Comparison of ENCODE assay signal across 9 cellular contexts in genomic region chr1:72284398-72285073, GRCh38. TPM values are rescaled to one million over a fixed set of nuclear protein-coding genes. Genes with fewer than 3 reads are reported as not detected.
DNase-seq lines count a peak whose midpoint lies in the region; TF ChIP-seq lines count a peak whose summit lies in the region.
"Had no signal": no experiment of that assay in that cellular context is flagged by ENCODE, and none has a peak within 500 bp of the region (broad histone marks: within the 10 kb centered on the region; RNA-seq: fewer than 3 reads in every experiment).

No MANE protein-coding gene starts in this region.

- H3K36me3 ChIP-seq in H7 (replicated peaks; ENCODE audit: control insufficient read depth, insufficient read depth, low read length): no peaks in the 10 kb centered on the region
- no peaks in the 10 kb centered on the region for H3K36me3 ChIP-seq in tibial artery

- H3K27me3 ChIP-seq in H7 (ENCODE audit: control insufficient read depth, insufficient read depth, low read length): peaks cover 30% of the 10 kb centered on the region
- no peaks in the 10 kb centered on the region for H3K27me3 ChIP-seq in tibial artery

- TF ChIP-seq CTCF in epithelial cell of esophagus (IDR thresholded peaks at IDR 0.05; ENCODE audit: insufficient read depth, low read depth, low read length, missing control alignments) (no peak), tibial artery (IDR thresholded peaks at IDR 0.05) (no peak)

- peaks cover 0 to 30% (median 5%) of the 10 kb centered on the region in 4 donors for H3K4me1 ChIP-seq in tibial artery

- DNase-seq in activated CD4-positive, alpha-beta T cell treated with anti-CD3 and anti-CD28 coated beads for 48 hours: peak; percentile 60
- no peak for DNase-seq in activated CD4-positive, alpha-beta T cell treated with anti-CD3 and anti-CD28 coated beads for 1 hour
- peak; percentile 34 for DNase-seq in H7
- DNase-seq in LHCN-M2 (ENCODE audit: low read depth): peak; percentile 89
- peak; percentile 30 to 73 for DNase-seq in SW 1271 (lab: John Stamatoyannopoulos, UW)
- peak; percentile 91 for DNase-seq in epithelial cell of esophagus (ENCODE audit: low read depth)
- DNase-seq in middle frontal gyrus (ENCODE audit: extremely low spot score, low spot score): peak; percentile 57
- peak; percentile 33 to 66 for DNase-seq in tibial artery

- H3K27ac ChIP-seq in tibial artery: peak overlapping the region; percentile 96 to 99

- peak overlapping the region; percentile 78 for H3K4me3 ChIP-seq in H7 (ENCODE audit: insufficient read depth, low read depth, low read length)
- H3K4me3 ChIP-seq in epithelial cell of esophagus (ENCODE audit: low read length): peak overlapping the region; percentile 68
- H3K4me3 ChIP-seq in tibial artery: peak overlapping the region; percentile 85 to 91

- H3K9me3 ChIP-seq in tibial artery: no peaks in the 10 kb centered on the region

- intact Hi-C loops in tibial artery (cut with DNase I; ENCODE audit: low total_unique reads): no loop called here

RNA-seq across cellular contexts. Expression of gene NEGR1, which starts 2.2 kb away (rescaled TPM):
- 2.1 and 3.1 TPM in 2 replicates for total RNA-seq in H7 (2014; rRNA removed; shearing (Covaris generic))
- total RNA-seq in LHCN-M2 (2014; rRNA removed): 6.5 and 8.8 TPM in 2 replicates
- polyA plus RNA-seq in LHCN-M2 (2012): 15.5 TPM
- total RNA-seq: naive thymus-derived CD8-positive, alpha-beta T cell had no signal
- polyA plus RNA-seq: naive thymus-derived CD8-positive, alpha-beta T cell had no signal
